Comparison of ENCODE assay signal across 24 cellular contexts in genomic region chr4:69104719-69105275, GRCh38. TPM values are rescaled to one million over a fixed set of nuclear protein-coding genes. Genes with fewer than 3 reads are reported as not detected.
"Had no signal": no experiment of that assay in that cellular context is flagged by ENCODE, and none has a peak within 500 bp of the region (broad histone marks: within the 10 kb centered on the region; RNA-seq: fewer than 3 reads in every experiment).

No MANE protein-coding gene starts in this region.

- H3K27ac ChIP-seq: VCaP had no signal

- H3K36me3 Mint-ChIP-seq: activated CD4-positive, alpha-beta memory T cell treated with anti-CD3 and anti-CD28 coated beads for 36 hours; activated naive CD4-positive, alpha-beta T cell treated with anti-CD3 and anti-CD28 coated beads, Interleukin-2, amount 10 ng/mL, durations not matched to agents 7 days and 5 days; activated naive CD8-positive, alpha-beta T cell treated with anti-CD3 and anti-CD28 coated beads for 36 hours had no signal

- DNase-seq: activated CD4-positive, alpha-beta memory T cell treated with anti-CD3 and anti-CD28 coated beads for 36 hours; activated CD4-positive, alpha-beta T cell treated with anti-CD3 and anti-CD28 coated beads, Interleukin-2, amount 10 ng/mL, durations not matched to agents 7 days and 5 days; activated CD4-positive, CD25-positive, alpha-beta regulatory T cell; activated gamma-delta T cell treated with Interleukin-2 at 50 U/mL for 16 hours; activated naive CD4-positive, alpha-beta T cell treated with anti-CD3 and anti-CD28 coated beads, Interleukin-2, amount 10 ng/mL, durations not matched to agents 7 days and 5 days; activated naive CD8-positive, alpha-beta T cell treated with anti-CD3 and anti-CD28 coated beads for 36 hours; activated T-cell treated with anti-CD3 and anti-CD28 coated beads for 4 hours; activated T-cell treated with anti-CD3 and anti-CD28 coated beads, Interleukin-2, amount 50 U/mL, for 48 hours; anterior cingulate cortex; caudate nucleus; Karpas-422; MM.1S; NCI-H1105; NCI-H1436; NCI-H187; NCI-H2081; NCI-H446; NCI-H524; SK-N-SH; T-helper 1 cell had no signal

- H3K9me3 Mint-ChIP-seq: activated CD4-positive, alpha-beta memory T cell treated with anti-CD3 and anti-CD28 coated beads for 36 hours; activated CD4-positive, alpha-beta T cell treated with anti-CD3 and anti-CD28 coated beads, Interleukin-2, amount 10 ng/mL, durations not matched to agents 7 days and 5 days; activated naive CD4-positive, alpha-beta T cell treated with anti-CD3 and anti-CD28 coated beads, Interleukin-2, amount 10 ng/mL, durations not matched to agents 7 days and 5 days; activated naive CD8-positive, alpha-beta T cell treated with anti-CD3 and anti-CD28 coated beads for 36 hours; activated T-helper 2 cell treated with anti-CD3 and anti-CD28 coated beads, Interferon-gamma antibody, Interleukin-2, Interleukin-4, amounts not matched to agents 10 μg/mL and 5 μg/mL and 100 μg/mL, durations not matched to agents 14 hours and 24 hours and 36 hours had no signal

- H3K27me3 Mint-ChIP-seq: activated CD4-positive, alpha-beta memory T cell treated with anti-CD3 and anti-CD28 coated beads for 36 hours; activated CD4-positive, alpha-beta T cell treated with anti-CD3 and anti-CD28 coated beads, Interleukin-2, amount 10 ng/mL, durations not matched to agents 7 days and 5 days; activated naive CD4-positive, alpha-beta T cell treated with anti-CD3 and anti-CD28 coated beads, Interleukin-2, amount 10 ng/mL, durations not matched to agents 7 days and 5 days; activated naive CD8-positive, alpha-beta T cell treated with anti-CD3 and anti-CD28 coated beads for 36 hours had no signal

- H3K4me3 Mint-ChIP-seq: activated CD4-positive, alpha-beta memory T cell treated with anti-CD3 and anti-CD28 coated beads for 36 hours; activated CD4-positive, alpha-beta T cell treated with anti-CD3 and anti-CD28 coated beads, Interleukin-2, amount 10 ng/mL, durations not matched to agents 7 days and 5 days; activated naive CD4-positive, alpha-beta T cell treated with anti-CD3 and anti-CD28 coated beads, Interleukin-2, amount 10 ng/mL, durations not matched to agents 7 days and 5 days; activated naive CD8-positive, alpha-beta T cell treated with anti-CD3 and anti-CD28 coated beads for 36 hours had no signal

- H3K9me3 ChIP-seq: SK-N-SH had no signal

- H3K27ac Mint-ChIP-seq: activated CD4-positive, alpha-beta memory T cell treated with anti-CD3 and anti-CD28 coated beads for 36 hours; activated CD4-positive, alpha-beta T cell treated with anti-CD3 and anti-CD28 coated beads, Interleukin-2, amount 10 ng/mL, durations not matched to agents 7 days and 5 days; activated naive CD4-positive, alpha-beta T cell treated with anti-CD3 and anti-CD28 coated beads, Interleukin-2, amount 10 ng/mL, durations not matched to agents 7 days and 5 days; activated naive CD8-positive, alpha-beta T cell treated with anti-CD3 and anti-CD28 coated beads for 36 hours; activated T-helper 2 cell treated with anti-CD3 and anti-CD28 coated beads, Interferon-gamma antibody, Interleukin-2, Interleukin-4, amounts not matched to agents 10 μg/mL and 5 μg/mL and 100 μg/mL, durations not matched to agents 14 hours and 24 hours and 36 hours had no signal

- H3K4me1 Mint-ChIP-seq: activated CD4-positive, alpha-beta T cell treated with anti-CD3 and anti-CD28 coated beads, Interleukin-2, amount 10 ng/mL, durations not matched to agents 7 days and 5 days; activated naive CD4-positive, alpha-beta T cell treated with anti-CD3 and anti-CD28 coated beads, Interleukin-2, amount 10 ng/mL, durations not matched to agents 7 days and 5 days; activated naive CD8-positive, alpha-beta T cell treated with anti-CD3 and anti-CD28 coated beads for 36 hours had no signal

RNA-seq across cellular contexts. Expression of gene UGT2B7, which starts 8.5 kb away (rescaled TPM):
- total RNA-seq: activated CD4-positive, alpha-beta memory T cell treated with anti-CD3 and anti-CD28 coated beads for 36 hours; activated CD4-positive, alpha-beta T cell treated with anti-CD3 and anti-CD28 coated beads, Interleukin-2, amount 10 ng/mL, durations not matched to agents 7 days and 5 days; activated CD8-positive, alpha-beta memory T cell treated with anti-CD3 and anti-CD28 coated beads for 36 hours; activated naive CD8-positive, alpha-beta T cell treated with anti-CD3 and anti-CD28 coated beads for 36 hours; activated T-helper 2 cell treated with anti-CD3 and anti-CD28 coated beads, Interferon-gamma antibody, Interleukin-2, Interleukin-4, amounts not matched to agents 10 μg/mL and 5 μg/mL and 100 μg/mL, durations not matched to agents 14 hours and 24 hours and 36 hours; T-helper 2 cell treated with Interferon-gamma antibody and Interleukin-4, amounts not matched to agents 100 ng/mL and 5 ng/mL, for 36 hours had no signal
- polyA plus RNA-seq: SK-N-SH had no signal
